Comparison of ENCODE assay signal across 8 cellular contexts in genomic region chr6:143843689-143844405, GRCh38. TPM values are rescaled to one million over a fixed set of nuclear protein-coding genes. Genes with fewer than 3 reads are reported as not detected.
A peak's percentile ranks its signal among the peaks of the same experiment; 100 is the strongest.
DNase-seq lines count a peak whose midpoint lies in the region; ATAC-seq and TF ChIP-seq lines count a peak whose summit lies in the region.

No MANE protein-coding gene starts in this region.

- no peaks in the 10 kb centered on the region for H3K27me3 Mint-ChIP-seq in activated CD8-positive, alpha-beta T cell treated with anti-CD3 and anti-CD28 coated beads, Interleukin-2, amount 10 ng/mL, durations not matched to agents 7 days and 5 days (ENCODE audit: low read depth)

- H3K27me3 ChIP-seq in heart left ventricle = no peaks in the 10 kb centered on the region

- H3K4me3 ChIP-seq in heart left ventricle = peak overlapping the region; percentile 55 to 94 (median 82)
- H3K4me3 ChIP-seq in skin epidermis = peak overlapping the region; percentile 80 to 95 (median 89)

- WGBS in heart left ventricle, 4 donors = 4 to 7% (median 6%) methylated on average over 12 to 13 of the region's 13 CpGs

- no peak for TF ChIP-seq CTCF in heart left ventricle (IDR thresholded peaks at IDR 0.05)

- peaks cover 0 to 46% (median 45%) of the 10 kb centered on the region in 9 donors for H3K36me3 ChIP-seq in heart left ventricle

- H3K4me1 ChIP-seq in heart left ventricle = peaks cover 0 to 18% (median 11%) of the 10 kb centered on the region in 12 donors

- POLR2A ChIA-PET in activated CD8-positive, alpha-beta T cell treated with anti-CD3 and anti-CD28 coated beads, Interleukin-2, amount 10 ng/mL, durations not matched to agents 7 days and 5 days (lab: Charles Lee) = interaction anchor here (0.5 to 1.3 kb wide), 9 partner anchors 9 to 1165 kb away, joined by 3 to 5 read pairs (median 3); partner anchors contain the start of genes ADAT2 and PEX3

- ATAC-seq in heart left ventricle (no peak), Right ventricle myocardium superior (ENCODE audit: poor library complexity) (no peak), HG03342 (IDR thresholded peaks at IDR 0.05; ENCODE audit: unreplicated experiment) (peak; percentile 9)
- no peak for ATAC-seq in activated CD8-positive, alpha-beta T cell treated with anti-CD3 and anti-CD28 coated beads, Interleukin-2, amount 10 ng/mL, durations not matched to agents 7 days and 5 days

- H3K27ac ChIP-seq in heart left ventricle = peak overlapping the region; percentile 80 to 96 (median 93)
- peak overlapping the region; percentile 63 to 98 (median 95) for H3K27ac ChIP-seq in skin epidermis

- peaks cover 16% of the 10 kb centered on the region for H3K4me1 Mint-ChIP-seq in activated CD8-positive, alpha-beta T cell treated with anti-CD3 and anti-CD28 coated beads, Interleukin-2, amount 10 ng/mL, durations not matched to agents 7 days and 5 days (ENCODE audit: low read depth)

- DNase-seq in heart left ventricle (no peak), Right ventricle myocardium superior (no peak), hepatic stellate cell (ENCODE audit: low spot score) (peak; percentile 8), D341Med (ENCODE audit: low spot score) (no peak), NCI-H2107 treated with DMSO at 0.1 percent for 48 hours (lab: John Stamatoyannopoulos, UW; ENCODE audit: unreplicated experiment) (no peak)
- DNase-seq in activated CD8-positive, alpha-beta T cell treated with anti-CD3 and anti-CD28 coated beads, Interleukin-2, amount 10 ng/mL, durations not matched to agents 7 days and 5 days = peak; percentile 28

- peaks cover 43% of the 10 kb centered on the region for H3K36me3 Mint-ChIP-seq in activated CD8-positive, alpha-beta T cell treated with anti-CD3 and anti-CD28 coated beads, Interleukin-2, amount 10 ng/mL, durations not matched to agents 7 days and 5 days (ENCODE audit: low read depth)

- no peaks in the 10 kb centered on the region for H3K9me3 ChIP-seq in heart left ventricle

- intact Hi-C loops in heart left ventricle (cut with DNase I) (loop anchor here (2.0 to 10.0 kb wide), 13 partner anchors 97 to 332 kb away; partner anchors contain the start of genes PHACTR2 (in 7 of the 10), FUCA2 (in 1 of the 10) and PLAGL1 (in 1 of the 10)), Right ventricle myocardium superior (cut with DNase I) (loop anchor here (5.0 kb wide), 1 partner anchor 267 kb away; no protein-coding TSS in a partner anchor)

- peak overlapping the region; percentile 95 for H3K4me3 Mint-ChIP-seq in activated CD8-positive, alpha-beta T cell treated with anti-CD3 and anti-CD28 coated beads, Interleukin-2, amount 10 ng/mL, durations not matched to agents 7 days and 5 days

- peak overlapping the region; percentile 97 for H3K27ac Mint-ChIP-seq in activated CD8-positive, alpha-beta T cell treated with anti-CD3 and anti-CD28 coated beads, Interleukin-2, amount 10 ng/mL, durations not matched to agents 7 days and 5 days

- CTCF ChIA-PET in activated CD8-positive, alpha-beta T cell treated with anti-CD3 and anti-CD28 coated beads, Interleukin-2, amount 10 ng/mL, durations not matched to agents 7 days and 5 days (lab: Charles Lee) = interaction anchor here (1.1 to 2.9 kb wide), 8 partner anchors 11 to 330 kb away, joined by 4 to 23 read pairs (median 5); no protein-coding TSS in a partner anchor

- no peak for TF ChIP-seq POLR2A in heart left ventricle (IDR thresholded peaks at IDR 0.05)

- H3K9me3 Mint-ChIP-seq in activated CD8-positive, alpha-beta T cell treated with anti-CD3 and anti-CD28 coated beads, Interleukin-2, amount 10 ng/mL, durations not matched to agents 7 days and 5 days (ENCODE audit: insufficient read depth) = no peaks in the 10 kb centered on the region

RNA-seq across cellular contexts. Expression of gene LTV1, which starts 0.7 kb away (rescaled TPM):
- total RNA-seq in heart left ventricle (10 to 100 TPM in 8 of 9 donors, 1 to 10 TPM in 1; 9.8 to 16.5 (median 12.9) TPM), Right ventricle myocardium superior (12.2 TPM)
- polyA plus RNA-seq in heart left ventricle = 10 to 100 TPM; 10.0 to 28.9 TPM
- total RNA-seq in activated CD8-positive, alpha-beta T cell treated with anti-CD3 and anti-CD28 coated beads, Interleukin-2, amount 10 ng/mL, durations not matched to agents 7 days and 5 days = 10 to 100 TPM; 25.5 to 26.8 TPM

RNA-seq across cellular contexts. Expression of gene ZC2HC1B, which starts 20.4 kb away (rescaled TPM):
- under 1 TPM in 1 of 9 donors, not detected in 8; 0.25 TPM for total RNA-seq in heart left ventricle
- not detected for polyA plus RNA-seq in heart left ventricle
- not detected for total RNA-seq in Right ventricle myocardium superior
- not detected for total RNA-seq in activated CD8-positive, alpha-beta T cell treated with anti-CD3 and anti-CD28 coated beads, Interleukin-2, amount 10 ng/mL, durations not matched to agents 7 days and 5 days

Comparison
In these comparisons a context has a peak if more than half of its experiments do, and no peak if none do; other contexts are left out.
1. DNase-seq: peak in activated CD8-positive, alpha-beta T cell treated with anti-CD3 and anti-CD28 coated beads, Interleukin-2, amount 10 ng/mL, durations not matched to agents 7 days and 5 days (single experiment) and hepatic stellate cell (single experiment); none in heart left ventricle (0 of 5), Right ventricle myocardium superior (single experiment), D341Med (single experiment) and NCI-H2107 treated with DMSO at 0.1 percent for 48 hours (single experiment).